9 cellular contexts compared by ENCODE assay signal in the genomic region with DNA sequence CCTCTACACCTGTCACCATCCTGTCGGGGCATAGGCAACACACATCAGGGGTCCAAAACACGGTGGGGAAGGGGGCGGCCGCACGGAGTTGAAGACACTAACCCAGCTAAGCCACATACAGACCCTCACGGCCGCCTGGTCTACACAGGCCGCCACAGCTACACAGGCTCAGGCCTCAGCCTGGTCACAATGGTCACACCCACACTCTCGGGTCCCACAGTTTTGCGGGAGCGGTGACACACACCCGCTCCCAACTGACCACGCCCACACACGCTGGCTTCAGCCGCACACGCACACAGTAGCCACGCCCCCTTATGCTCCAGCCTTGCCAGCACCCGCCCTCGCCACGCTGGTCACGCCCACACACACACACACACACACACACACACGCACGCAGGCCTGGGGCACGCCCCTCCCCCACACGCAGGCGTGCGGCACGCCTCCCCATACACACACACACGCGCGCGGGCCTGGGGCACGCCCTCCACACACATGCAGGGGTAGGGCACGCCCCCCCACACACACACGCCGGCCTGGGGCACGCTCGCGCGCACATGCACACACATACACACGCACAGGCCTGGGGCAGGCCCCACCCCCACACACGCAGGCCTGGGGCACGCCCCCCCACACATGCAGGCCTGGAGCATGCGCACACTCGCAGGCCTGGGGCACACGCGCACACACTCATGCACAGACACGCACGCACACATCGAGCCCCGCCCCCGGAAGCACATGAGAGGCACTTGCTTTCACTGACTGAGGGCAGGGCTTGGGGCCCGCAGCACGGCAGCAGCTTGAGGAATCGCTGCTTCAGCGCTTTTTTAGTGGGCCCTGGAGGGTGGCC. TPM values are rescaled to one million over a fixed set of nuclear protein-coding genes. Genes with fewer than 3 reads are reported as not detected.
A peak's percentile ranks its signal among the peaks of the same experiment; 100 is the strongest.
DNase-seq lines count a peak whose midpoint lies in the region; ATAC-seq, FAIRE-seq and TF ChIP-seq lines count a peak whose summit lies in the region.
"Had no signal": no experiment of that assay in that cellular context is flagged by ENCODE, and none has a peak within 500 bp of the region (broad histone marks: within the 10 kb centered on the region; RNA-seq: fewer than 3 reads in every experiment).

No MANE protein-coding gene starts in this region.

- no peaks in the 10 kb centered on the region for H3K79me2 ChIP-seq in endothelial cell of umbilical vein (ENCODE audit: control insufficient read depth, insufficient read depth, low read length)

- peak overlapping the region in 2 of 3 experiments; percentile 25 to 64 for H3K4me3 ChIP-seq in endothelial cell of umbilical vein (replicated peaks in 1 of 3; ENCODE audit: insufficient read depth in 1 of 3, low read depth in 1 of 3, low read length in 3 of 3)

- no TSS peak for BruUV-seq in endothelial cell of umbilical vein (replicated peaks; lab: Mats Ljungman, UMichigan)

- H3K4me1 ChIP-seq in endothelial cell of umbilical vein (ENCODE audit: control insufficient read depth, extremely low read depth, insufficient read depth, low read length): peaks cover 11% of the 10 kb centered on the region

- DNase-seq in C1 segment of cervical spinal cord (lab: John Stamatoyannopoulos, UW): peak in 11 of 14 donors; percentile 42 to 71 (median 55)
- peak; percentile 82 for DNase-seq in NOMO-1 treated with DMSO at 0.1 percent for 48 hours (lab: John Stamatoyannopoulos, UW; ENCODE audit: unreplicated experiment)
- peak; percentile 94 for DNase-seq in activated CD8-positive, alpha-beta memory T cell treated with anti-CD3 and anti-CD28 coated beads, Interleukin-2, amount 50 U/mL, for 4 hours
- DNase-seq in endothelial cell of umbilical vein (ENCODE audit: low read depth, low spot score): peak; percentile 91
- peak; percentile 90 for DNase-seq in mucosa of gallbladder (ENCODE audit: low spot score)
- peak; percentile 83 for DNase-seq in stimulated activated CD8-positive, alpha-beta memory T cell treated with anti-CD3 and anti-CD28 coated beads, Interleukin-4, amount 100 ng/mL, for 24 hours (ENCODE audit: low read depth)

- no peaks in the 10 kb centered on the region for H4K20me1 ChIP-seq in endothelial cell of umbilical vein (replicated peaks; ENCODE audit: control insufficient read depth, extremely low read depth, insufficient read depth, low read length)

- ATAC-seq in GM19395 (IDR thresholded peaks at IDR 0.05; ENCODE audit: unreplicated experiment) (peak; percentile 65), HG03520 (IDR thresholded peaks at IDR 0.05; ENCODE audit: unreplicated experiment) (peak; percentile 59)

- H3K9me3 ChIP-seq in endothelial cell of umbilical vein (replicated peaks; ENCODE audit: control insufficient read depth, insufficient read depth, low read length): no peaks in the 10 kb centered on the region

- FAIRE-seq in endothelial cell of umbilical vein (lab: Jason Lieb, UNC): peak; percentile 89

- no peak for TF ChIP-seq CTCF in endothelial cell of umbilical vein (IDR thresholded peaks at IDR 0.05; ENCODE audit: extremely low read depth in 1 of 2, insufficient read depth in 1 of 2, low read depth in 1 of 2, low read length in 2 of 2)

- no peaks in the 10 kb centered on the region for H3K27me3 ChIP-seq in endothelial cell of umbilical vein (ENCODE audit: control insufficient read depth in 2 of 2, insufficient read depth in 2 of 2, low read length in 2 of 2)

- dilution Hi-C loops in endothelial cell of umbilical vein (cut with MboI; ENCODE audit: extremely low pct_ligation_motif_present, low sequenced_read_pairs): no loop called here

- H3K9me1 ChIP-seq in endothelial cell of umbilical vein (replicated peaks; ENCODE audit: control insufficient read depth, extremely low read depth, insufficient read depth, low read length): no peaks in the 10 kb centered on the region

- H3K4me2 ChIP-seq in endothelial cell of umbilical vein (ENCODE audit: insufficient read depth, low read length): peak overlapping the region; percentile 38

- no peak for TF ChIP-seq POLR2A in endothelial cell of umbilical vein (IDR thresholded peaks at IDR 0.05; ENCODE audit: low read depth, low read length)

- intact Hi-C loops in endothelial cell of umbilical vein (cut with micrococcal nuclease): loop anchor here (1.0 kb wide), 2 partner anchors 9 to 12 kb away; partner anchors contain the start of gene OGA

- H3K36me3 ChIP-seq in endothelial cell of umbilical vein (ENCODE audit: control insufficient read depth in 2 of 2, extremely low read depth in 1 of 2, insufficient read depth in 2 of 2, low read length in 2 of 2): no peaks in the 10 kb centered on the region

- no peak overlapping the region for H3K27ac ChIP-seq in endothelial cell of umbilical vein (ENCODE audit: insufficient read depth, low read depth, low read length)

- POLR2A ChIA-PET in endothelial cell of umbilical vein (lab: Charles Lee): interaction anchor here (1.3 kb wide), 1 partner anchor 12 kb away, joined by 3 read pairs; the partner anchor contains the start of gene OGA

- CTCF ChIA-PET in endothelial cell of umbilical vein (lab: Charles Lee): interaction anchor here (1.3 kb wide), 1 partner anchor 13 kb away, joined by 3 read pairs; the partner anchor contains the start of gene OGA

- peak overlapping the region; percentile 39 for H2AFZ ChIP-seq in endothelial cell of umbilical vein (ENCODE audit: low read depth, low read length)

- peak overlapping the region; percentile 26 for H3K9ac ChIP-seq in endothelial cell of umbilical vein (replicated peaks; ENCODE audit: extremely low read depth, insufficient read depth, low read length)

TF ChIP-seq in endothelial cell of umbilical vein, 7 proteins besides CTCF, POLR2A, EP300 and RAD21:
- TF ChIP-seq MYC (IDR thresholded peaks at IDR 0.05; ENCODE audit: low read depth, low read length): peak; percentile 82
- no peak for TF ChIP-seq EZH2 (IDR thresholded peaks at IDR 0.05; ENCODE audit: borderline replicate concordance, low read depth, low read length, severe bottlenecking)
- TF ChIP-seq POLR2AphosphoS5 (IDR thresholded peaks at IDR 0.05; ENCODE audit: insufficient read depth, low read depth, low read length): peak; percentile 44
- TF ChIP-seq, protein P1, sequence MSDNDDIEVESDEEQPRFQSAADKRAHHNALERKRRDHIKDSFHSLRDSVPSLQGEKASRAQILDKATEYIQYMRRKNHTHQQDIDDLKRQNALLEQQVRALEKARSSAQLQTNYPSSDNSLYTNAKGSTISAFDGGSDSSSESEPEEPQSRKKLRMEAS (IDR thresholded peaks at IDR 0.05; ENCODE audit: insufficient read depth, insufficient read length): peak; percentile 47
- TF ChIP-seq GATA2 (IDR thresholded peaks at IDR 0.05; ENCODE audit: insufficient read depth, insufficient read length, low read depth, low read length): no peak
- TF ChIP-seq FOS (IDR thresholded peaks at IDR 0.05; ENCODE audit: borderline replicate concordance, insufficient read depth, low read length): no peak
- no peak for TF ChIP-seq JUN (IDR thresholded peaks at IDR 0.05; ENCODE audit: borderline replicate concordance, insufficient read depth, insufficient read length, low read depth)
TF ChIP-seq in endothelial cell of umbilical vein: peak in this region for 3.

RNA-seq across cellular contexts. Expression of gene OGA, which starts 12.3 kb away (rescaled TPM):
- total RNA-seq in endothelial cell of umbilical vein: 113 and 118 TPM in 2 replicates
- polyA plus RNA-seq in endothelial cell of umbilical vein: 21.6 and 30.8 TPM in 2 replicates
- polyA plus RNA-seq in endothelial cell of umbilical vein (2011; cell fraction: cytosol; rRNA removed): 22.9 and 25.5 TPM in 2 replicates
- 212 and 252 TPM in 2 replicates for polyA plus RNA-seq in endothelial cell of umbilical vein (2011; cell fraction: nucleus; rRNA removed)
- 82.7 and 99.0 TPM in 2 replicates for polyA plus RNA-seq in endothelial cell of umbilical vein (2012)
- polyA minus RNA-seq in endothelial cell of umbilical vein: 84.4 and 102 TPM in 2 replicates
- polyA minus RNA-seq in endothelial cell of umbilical vein (2011; cell fraction: cytosol; rRNA and poly(A)+ RNA removed): 23.2 TPM
- 122 and 181 TPM in 2 replicates for polyA minus RNA-seq in endothelial cell of umbilical vein (2011; cell fraction: nucleus; rRNA and poly(A)+ RNA removed)
- 104 TPM for total RNA-seq in mucosa of gallbladder

RNA-seq across cellular contexts. Expression of gene KCNIP2, which starts 13.1 kb away (rescaled TPM):
- total RNA-seq in endothelial cell of umbilical vein (2.2 and 3.0 TPM in 2 replicates), mucosa of gallbladder (2.5 TPM)
- polyA plus RNA-seq in endothelial cell of umbilical vein: 0.36 and 0.65 TPM in 2 replicates
- polyA plus RNA-seq in endothelial cell of umbilical vein (2011; cell fraction: cytosol; rRNA removed): 0.05 and 0.11 TPM in 2 replicates
- 3.6 and 3.8 TPM in 2 replicates for polyA plus RNA-seq in endothelial cell of umbilical vein (2011; cell fraction: nucleus; rRNA removed)
- polyA plus RNA-seq in endothelial cell of umbilical vein (2012): 0.46 and 0.50 TPM in 2 replicates
- 1.4 and 4.7 TPM in 2 replicates for polyA minus RNA-seq in endothelial cell of umbilical vein
- polyA minus RNA-seq in endothelial cell of umbilical vein (2011; cell fraction: cytosol; rRNA and poly(A)+ RNA removed): not detected
- polyA minus RNA-seq in endothelial cell of umbilical vein (2011; cell fraction: nucleus; rRNA and poly(A)+ RNA removed): 2.5 and 3.0 TPM in 2 replicates

RNA-seq across cellular contexts. Expression of gene NPM3, which starts 47.3 kb away (rescaled TPM):
- 55.4 and 60.7 TPM in 2 replicates for total RNA-seq in endothelial cell of umbilical vein
- 48.1 and 71.3 TPM in 2 replicates for polyA plus RNA-seq in endothelial cell of umbilical vein
- 77.9 and 93.3 TPM in 2 replicates for polyA plus RNA-seq in endothelial cell of umbilical vein (2011; cell fraction: cytosol; rRNA removed)
- polyA plus RNA-seq in endothelial cell of umbilical vein (2011; cell fraction: nucleus; rRNA removed): 32.4 and 35.6 TPM in 2 replicates
- polyA plus RNA-seq in endothelial cell of umbilical vein (2012): 72.5 and 87.9 TPM in 2 replicates
- polyA minus RNA-seq in endothelial cell of umbilical vein: 26.1 and 37.3 TPM in 2 replicates
- 35.7 TPM for polyA minus RNA-seq in endothelial cell of umbilical vein (2011; cell fraction: cytosol; rRNA and poly(A)+ RNA removed)
- 6.0 and 7.1 TPM in 2 replicates for polyA minus RNA-seq in endothelial cell of umbilical vein (2011; cell fraction: nucleus; rRNA and poly(A)+ RNA removed)
- 17.7 TPM for total RNA-seq in mucosa of gallbladder

RNA-seq across cellular contexts. Expression of gene FGF8, which starts 54.6 kb away (rescaled TPM):
- 0.39 and 0.44 TPM in 2 replicates for total RNA-seq in endothelial cell of umbilical vein
- not detected in 2 replicates for polyA plus RNA-seq in endothelial cell of umbilical vein
- polyA plus RNA-seq in endothelial cell of umbilical vein (2011; cell fraction: cytosol; rRNA removed): not detected in 2 replicates
- polyA plus RNA-seq in endothelial cell of umbilical vein (2011; cell fraction: nucleus; rRNA removed): 0.31 and 0.62 TPM in 2 replicates
- not detected in 2 replicates for polyA plus RNA-seq in endothelial cell of umbilical vein (2012)
- polyA minus RNA-seq in endothelial cell of umbilical vein: not detected in 2 replicates
- polyA minus RNA-seq in endothelial cell of umbilical vein (2011; cell fraction: cytosol; rRNA and poly(A)+ RNA removed): not detected
- not detected in 2 replicates for polyA minus RNA-seq in endothelial cell of umbilical vein (2011; cell fraction: nucleus; rRNA and poly(A)+ RNA removed)
- not detected for total RNA-seq in mucosa of gallbladder
- total RNA-seq: activated CD8-positive, alpha-beta memory T cell treated with anti-CD3 and anti-CD28 coated beads for 36 hours had no signal
